ENCODE assay signal across 18 cellular contexts in genomic region chr1:6483761-6484117, GRCh38. TPM values are rescaled to one million over a fixed set of nuclear protein-coding genes. Genes with fewer than 3 reads are reported as not detected.
DNase-seq lines count a peak whose midpoint lies in the region; ATAC-seq, FAIRE-seq and TF ChIP-seq lines count a peak whose summit lies in the region.
"Had no signal": no experiment of that assay in that cellular context is flagged by ENCODE, and none has a peak within 500 bp of the region (broad histone marks: within the 10 kb centered on the region; RNA-seq: fewer than 3 reads in every experiment).

No MANE protein-coding gene starts in this region.

- H3K9me1 ChIP-seq in endothelial cell of umbilical vein (replicated peaks; ENCODE audit: control insufficient read depth, extremely low read depth, insufficient read depth, low read length), result no peaks in the 10 kb centered on the region

- peaks cover 27% of the 10 kb centered on the region for H4K20me1 ChIP-seq in astrocyte (ENCODE audit: insufficient read depth, low read length)
- no peaks in the 10 kb centered on the region for H4K20me1 ChIP-seq in endothelial cell of umbilical vein (replicated peaks; ENCODE audit: control insufficient read depth, extremely low read depth, insufficient read depth, low read length)

- H3K27me3 Mint-ChIP-seq in astrocyte (ENCODE audit: low read depth, unreplicated experiment) (no peaks in the 10 kb centered on the region), nephron progenitor cell (ENCODE audit: low read depth, poor library complexity) (peaks cover 42% of the 10 kb centered on the region)
- H3K27me3 Mint-ChIP-seq in activated CD8-positive, alpha-beta T cell treated with anti-CD3 and anti-CD28 coated beads, Interleukin-2, amount 10 ng/mL, durations not matched to agents 7 days and 5 days (ENCODE audit: low read depth), result peaks cover 35% of the 10 kb centered on the region

- H3K9me3 Mint-ChIP-seq in astrocyte (ENCODE audit: unreplicated experiment) (no peaks in the 10 kb centered on the region), nephron progenitor cell (no peaks in the 10 kb centered on the region)
- H3K9me3 Mint-ChIP-seq in activated CD8-positive, alpha-beta T cell treated with anti-CD3 and anti-CD28 coated beads, Interleukin-2, amount 10 ng/mL, durations not matched to agents 7 days and 5 days (ENCODE audit: insufficient read depth), result no peaks in the 10 kb centered on the region

- H3K27me3 ChIP-seq in astrocyte (ENCODE audit: insufficient read depth, low read length) (no peaks in the 10 kb centered on the region), endothelial cell of umbilical vein (ENCODE audit: control insufficient read depth in 2 of 2, insufficient read depth in 2 of 2, low read length in 2 of 2) (no peaks in the 10 kb centered on the region), upper lobe of left lung (peaks cover 0 to 20% (median 8%) of the 10 kb centered on the region in 4 donors)

- peaks cover 62% of the 10 kb centered on the region for H3K79me2 ChIP-seq in astrocyte (ENCODE audit: insufficient read depth, low read length)
- peaks cover 39% of the 10 kb centered on the region for H3K79me2 ChIP-seq in endothelial cell of umbilical vein (ENCODE audit: control insufficient read depth, insufficient read depth, low read length)

- TF ChIP-seq POLR2A in endothelial cell of umbilical vein (IDR thresholded peaks at IDR 0.05; ENCODE audit: low read depth, low read length), result no peak
- no peak for TF ChIP-seq POLR2A in upper lobe of left lung (IDR thresholded peaks at IDR 0.05)

- H3K27ac ChIP-seq in astrocyte (ENCODE audit: low read depth, low read length) (no peak overlapping the region), endothelial cell of umbilical vein (ENCODE audit: insufficient read depth, low read depth, low read length) (no peak overlapping the region), upper lobe of left lung (peak overlapping the region; percentile 22 to 56 (median 34))
- H3K27ac ChIP-seq: BLaER1 treated with 17β-estradiol and CSF1 and Interleukin-3, amounts not matched to agents 10 nM and 100 nM had no signal

- no peaks in the 10 kb centered on the region for H3K9me3 ChIP-seq in astrocyte (ENCODE audit: insufficient read depth, low read depth, low read length)
- no peaks in the 10 kb centered on the region for H3K9me3 ChIP-seq in endothelial cell of umbilical vein (replicated peaks; ENCODE audit: control insufficient read depth, insufficient read depth, low read length)
- no peaks in the 10 kb centered on the region for H3K9me3 ChIP-seq in upper lobe of left lung
- H3K9me3 ChIP-seq: BLaER1 treated with 17β-estradiol and CSF1 and Interleukin-3, amounts not matched to agents 10 nM and 100 nM had no signal

- CTCF ChIA-PET in endothelial cell of umbilical vein (lab: Charles Lee), result interaction anchor here (0.9 to 1.1 kb wide), 5 partner anchors 13 to 163 kb away, joined by 3 to 5 read pairs (median 3); no protein-coding TSS in a partner anchor
- CTCF ChIA-PET in activated CD8-positive, alpha-beta T cell treated with anti-CD3 and anti-CD28 coated beads, Interleukin-2, amount 10 ng/mL, durations not matched to agents 7 days and 5 days (lab: Charles Lee), result interaction anchor here (1.1 to 2.1 kb wide), 4 partner anchors 10 to 163 kb away, joined by 3 to 8 read pairs (median 5); partner anchors contain the start of gene NOL9

- DNase-seq in astrocyte (ENCODE audit: low read depth), result no peak
- DNase-seq in endothelial cell of umbilical vein (ENCODE audit: low read depth, low spot score), result no peak
- no peak for DNase-seq in nephron progenitor cell
- no peak for DNase-seq in upper lobe of left lung
- no peak for DNase-seq in NCI-H524 (lab: John Stamatoyannopoulos, UW)
- DNase-seq in activated CD8-positive, alpha-beta T cell treated with anti-CD3 and anti-CD28 coated beads, Interleukin-2, amount 10 ng/mL, durations not matched to agents 7 days and 5 days, result no peak
- DNase-seq: CD8-positive, alpha-beta memory T cell; EL; GOT3; KBM-7; NCI-H1105; NCI-H446 had no signal

- no peak for FAIRE-seq in astrocyte (lab: Jason Lieb, UNC)
- FAIRE-seq in endothelial cell of umbilical vein (lab: Jason Lieb, UNC), result no peak
- FAIRE-seq: GM12891, HepG2, RCC 7860 had no signal

- H3K4me1 Mint-ChIP-seq in astrocyte (ENCODE audit: low read depth, unreplicated experiment) (no peaks in the 10 kb centered on the region), nephron progenitor cell (peaks cover 39% of the 10 kb centered on the region)
- peaks cover 11% of the 10 kb centered on the region for H3K4me1 Mint-ChIP-seq in activated CD8-positive, alpha-beta T cell treated with anti-CD3 and anti-CD28 coated beads, Interleukin-2, amount 10 ng/mL, durations not matched to agents 7 days and 5 days (ENCODE audit: low read depth)

- H3K36me3 Mint-ChIP-seq in astrocyte (ENCODE audit: low read depth, unreplicated experiment) (peaks cover 2% of the 10 kb centered on the region), nephron progenitor cell (ENCODE audit: low read depth) (peaks cover 8% of the 10 kb centered on the region)
- H3K36me3 Mint-ChIP-seq in activated CD8-positive, alpha-beta T cell treated with anti-CD3 and anti-CD28 coated beads, Interleukin-2, amount 10 ng/mL, durations not matched to agents 7 days and 5 days (ENCODE audit: low read depth), result no peaks in the 10 kb centered on the region

- TF ChIP-seq CTCF in astrocyte (IDR thresholded peaks at IDR 0.05; ENCODE audit: insufficient read depth, low read depth, low read length) (no peak), endothelial cell of umbilical vein (IDR thresholded peaks at IDR 0.05; ENCODE audit: extremely low read depth in 1 of 2, insufficient read depth in 1 of 2, low read depth in 1 of 2, low read length in 2 of 2) (no peak), nephron progenitor cell (IDR thresholded peaks at IDR 0.05) (no peak), upper lobe of left lung (IDR thresholded peaks at IDR 0.05) (no peak)

- H3K36me3 ChIP-seq in astrocyte (ENCODE audit: insufficient read depth, low read length) (no peaks in the 10 kb centered on the region), endothelial cell of umbilical vein (ENCODE audit: control insufficient read depth in 2 of 2, extremely low read depth in 1 of 2, insufficient read depth in 2 of 2, low read length in 2 of 2) (no peaks in the 10 kb centered on the region), upper lobe of left lung (no peaks in the 10 kb centered on the region)
- H3K36me3 ChIP-seq: BLaER1 treated with 17β-estradiol and CSF1 and Interleukin-3, amounts not matched to agents 10 nM and 100 nM had no signal

- 94 to 100% methylated on average over 2 to 7 of the region's 7 CpGs for WGBS in upper lobe of left lung, 2 donors

- H3K4me2 ChIP-seq in astrocyte (ENCODE audit: low read length), result no peak overlapping the region
- H3K4me2 ChIP-seq in endothelial cell of umbilical vein (ENCODE audit: insufficient read depth, low read length), result peak overlapping the region; percentile 65

- peak overlapping the region; percentile 51 for H3K4me3 Mint-ChIP-seq in astrocyte (ENCODE audit: unreplicated experiment)
- H3K4me3 Mint-ChIP-seq in nephron progenitor cell, result peak overlapping the region; percentile 91
- no peak overlapping the region for H3K4me3 Mint-ChIP-seq in activated CD8-positive, alpha-beta T cell treated with anti-CD3 and anti-CD28 coated beads, Interleukin-2, amount 10 ng/mL, durations not matched to agents 7 days and 5 days
- H3K4me3 Mint-ChIP-seq: CD8-positive, alpha-beta memory T cell had no signal

- ATAC-seq in upper lobe of left lung (ENCODE audit: low FRiP score in 2 of 2), result no peak
- no peak for ATAC-seq in HG02798 (IDR thresholded peaks at IDR 0.05; ENCODE audit: poor library complexity, unreplicated experiment)
- ATAC-seq in activated CD8-positive, alpha-beta T cell treated with anti-CD3 and anti-CD28 coated beads, Interleukin-2, amount 10 ng/mL, durations not matched to agents 7 days and 5 days, result no peak
- ATAC-seq: HepG2 had no signal

- peaks cover 13% of the 10 kb centered on the region for H3K4me1 ChIP-seq in astrocyte (ENCODE audit: insufficient read depth, low read length)
- peaks cover 10% of the 10 kb centered on the region for H3K4me1 ChIP-seq in endothelial cell of umbilical vein (ENCODE audit: control insufficient read depth, extremely low read depth, insufficient read depth, low read length)
- H3K4me1 ChIP-seq in upper lobe of left lung, result peaks cover 27 to 42% (median 30%) of the 10 kb centered on the region in 4 donors

- POLR2A ChIA-PET in endothelial cell of umbilical vein (lab: Charles Lee), result no interaction called here
- POLR2A ChIA-PET in activated CD8-positive, alpha-beta T cell treated with anti-CD3 and anti-CD28 coated beads, Interleukin-2, amount 10 ng/mL, durations not matched to agents 7 days and 5 days (lab: Charles Lee), result interaction anchor here (1.3 kb wide), 1 partner anchor 24 kb away, joined by 3 read pairs; no protein-coding TSS in a partner anchor

- H2AFZ ChIP-seq in astrocyte (ENCODE audit: low read depth, low read length) (no peak overlapping the region), endothelial cell of umbilical vein (ENCODE audit: low read depth, low read length) (no peak overlapping the region)

- H3K9ac ChIP-seq in astrocyte (ENCODE audit: low read length) (no peak overlapping the region), endothelial cell of umbilical vein (replicated peaks; ENCODE audit: extremely low read depth, insufficient read depth, low read length) (no peak overlapping the region)
- H3K9ac ChIP-seq: BLaER1 treated with 17β-estradiol and CSF1 and Interleukin-3, amounts not matched to agents 10 nM and 100 nM had no signal

- H3K27ac Mint-ChIP-seq in astrocyte (ENCODE audit: unreplicated experiment), result no peak overlapping the region
- no peak overlapping the region for H3K27ac Mint-ChIP-seq in nephron progenitor cell
- H3K27ac Mint-ChIP-seq in activated CD8-positive, alpha-beta T cell treated with anti-CD3 and anti-CD28 coated beads, Interleukin-2, amount 10 ng/mL, durations not matched to agents 7 days and 5 days, result no peak overlapping the region

- intact Hi-C loops in endothelial cell of umbilical vein (cut with micrococcal nuclease), result no loop called here

- H3K4me3 ChIP-seq in astrocyte (ENCODE audit: insufficient read depth, low read depth, low read length) (no peak overlapping the region), endothelial cell of umbilical vein (replicated peaks in 1 of 3; ENCODE audit: insufficient read depth in 1 of 3, low read depth in 1 of 3, low read length in 3 of 3) (no peak overlapping the region), upper lobe of left lung (no peak overlapping the region)
- H3K4me3 ChIP-seq: BLaER1 treated with 17β-estradiol and CSF1 and Interleukin-3, amounts not matched to agents 10 nM and 100 nM had no signal

- TF ChIP-seq EP300 in upper lobe of left lung (IDR thresholded peaks at IDR 0.05), result no peak

- dilution Hi-C loops in endothelial cell of umbilical vein (cut with MboI; ENCODE audit: extremely low pct_ligation_motif_present, low sequenced_read_pairs), result no loop called here

- no TSS peak for BruUV-seq in endothelial cell of umbilical vein (replicated peaks; lab: Mats Ljungman, UMichigan)

RNA-seq across cellular contexts. Expression of gene PLEKHG5, which starts 7.7 kb away (rescaled TPM):
- total RNA-seq in astrocyte (23.0 and 25.1 TPM in 2 replicates), endothelial cell of umbilical vein (56.9 and 68.3 TPM in 2 replicates), upper lobe of left lung (10 to 100 TPM in 5 of 6 donors, 1 to 10 TPM in 1; 5.0 to 31.4 (median 12.6) TPM)
- polyA plus RNA-seq in endothelial cell of umbilical vein, result 30.6 and 40.8 TPM in 2 replicates
- 15.3 and 21.4 TPM in 2 replicates for polyA plus RNA-seq in endothelial cell of umbilical vein (2011; cell fraction: cytosol; rRNA removed)
- polyA plus RNA-seq in endothelial cell of umbilical vein (2011; cell fraction: nucleus; rRNA removed), result 140 and 157 TPM in 2 replicates
- polyA plus RNA-seq in endothelial cell of umbilical vein (2012), result 25.4 and 32.1 TPM in 2 replicates
- 24.3 and 28.8 TPM in 2 replicates for polyA minus RNA-seq in endothelial cell of umbilical vein
- polyA minus RNA-seq in endothelial cell of umbilical vein (2011; cell fraction: cytosol; rRNA and poly(A)+ RNA removed), result 1.3 TPM
- polyA minus RNA-seq in endothelial cell of umbilical vein (2011; cell fraction: nucleus; rRNA and poly(A)+ RNA removed), result 33.5 and 67.5 TPM in 2 replicates
- 1 to 10 TPM; 2.2 to 2.8 TPM for total RNA-seq in activated CD8-positive, alpha-beta T cell treated with anti-CD3 and anti-CD28 coated beads, Interleukin-2, amount 10 ng/mL, durations not matched to agents 7 days and 5 days

RNA-seq across cellular contexts. Expression of gene TNFRSF25, which starts 17.8 kb away (rescaled TPM):
- total RNA-seq in astrocyte, result 16.5 and 18.8 TPM in 2 replicates
- total RNA-seq in endothelial cell of umbilical vein, result 33.9 and 48.7 TPM in 2 replicates
- polyA plus RNA-seq in endothelial cell of umbilical vein, result 38.8 and 52.9 TPM in 2 replicates
- 8.5 and 11.8 TPM in 2 replicates for polyA plus RNA-seq in endothelial cell of umbilical vein (2011; cell fraction: cytosol; rRNA removed)
- polyA plus RNA-seq in endothelial cell of umbilical vein (2011; cell fraction: nucleus; rRNA removed), result 247 and 252 TPM in 2 replicates
- polyA plus RNA-seq in endothelial cell of umbilical vein (2012), result 18.0 and 27.4 TPM in 2 replicates
- 11.2 and 23.6 TPM in 2 replicates for polyA minus RNA-seq in endothelial cell of umbilical vein
- polyA minus RNA-seq in endothelial cell of umbilical vein (2011; cell fraction: cytosol; rRNA and poly(A)+ RNA removed), result not detected
- 31.3 and 39.8 TPM in 2 replicates for polyA minus RNA-seq in endothelial cell of umbilical vein (2011; cell fraction: nucleus; rRNA and poly(A)+ RNA removed)
- total RNA-seq in upper lobe of left lung, result 10 to 100 TPM in 4 of 6 donors, 1 to 10 TPM in 2; 4.6 to 51.3 (median 14.0) TPM
- 10 to 100 TPM; 47.7 to 55.8 TPM for total RNA-seq in activated CD8-positive, alpha-beta T cell treated with anti-CD3 and anti-CD28 coated beads, Interleukin-2, amount 10 ng/mL, durations not matched to agents 7 days and 5 days

RNA-seq across cellular contexts. Expression of gene ESPN, which starts 59.2 kb away (rescaled TPM):
- total RNA-seq in astrocyte (0.66 and 0.96 TPM in 2 replicates), endothelial cell of umbilical vein (0.71 and 2.2 TPM in 2 replicates), upper lobe of left lung (10 to 100 TPM in 2 of 6 donors, 1 to 10 TPM in 4; 2.1 to 27.2 (median 4.8) TPM)
- 0.46 and 0.54 TPM in 2 replicates for polyA plus RNA-seq in endothelial cell of umbilical vein
- 0.07 and 0.17 TPM in 2 replicates for polyA plus RNA-seq in endothelial cell of umbilical vein (2011; cell fraction: cytosol; rRNA removed)
- polyA plus RNA-seq in endothelial cell of umbilical vein (2011; cell fraction: nucleus; rRNA removed), result 0.76 and 0.80 TPM in 2 replicates
- 0.71 and 0.75 TPM in 2 replicates for polyA plus RNA-seq in endothelial cell of umbilical vein (2012)
- 0.13 TPM in 1 of 2 replicates, not detected in the other for polyA minus RNA-seq in endothelial cell of umbilical vein
- polyA minus RNA-seq in endothelial cell of umbilical vein (2011; cell fraction: cytosol; rRNA and poly(A)+ RNA removed), result 4.0 TPM
- polyA minus RNA-seq in endothelial cell of umbilical vein (2011; cell fraction: nucleus; rRNA and poly(A)+ RNA removed), result 0.34 TPM in 1 of 2 replicates, not detected in the other
- 1 to 10 TPM in 1 of 2 experiments, under 1 TPM in 1; 0.61 to 1.0 TPM for total RNA-seq in activated CD8-positive, alpha-beta T cell treated with anti-CD3 and anti-CD28 coated beads, Interleukin-2, amount 10 ng/mL, durations not matched to agents 7 days and 5 days
- total RNA-seq: OCI-LY7 had no signal

Comparison
In these comparisons a context has a peak if more than half of its experiments do, and no peak if none do; other contexts are left out.
1. H3K27ac ChIP-seq: peak in upper lobe of left lung (4 of 4); none in astrocyte (single experiment) and endothelial cell of umbilical vein (single experiment).